Comparison of ENCODE assay signal across 8 cellular contexts in the genomic region with DNA sequence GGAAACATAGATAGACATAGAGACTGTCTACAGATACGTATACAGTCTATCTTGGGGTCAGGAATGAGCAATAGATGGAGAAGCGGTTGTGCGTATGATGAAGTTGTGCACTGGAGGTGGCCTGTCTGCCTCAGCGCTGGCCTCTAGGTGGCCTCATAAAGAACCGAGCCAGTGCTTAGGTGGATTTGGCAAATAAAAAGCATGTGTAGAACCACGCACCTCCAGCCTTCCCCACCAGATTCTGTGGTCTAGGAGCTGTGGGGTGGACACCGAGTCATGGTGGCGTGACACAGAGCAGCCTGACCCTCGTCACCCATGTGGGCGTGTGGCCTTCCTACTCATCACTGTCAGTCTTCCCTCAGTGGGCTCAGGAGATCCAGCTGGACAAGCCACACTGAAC. TPM values are rescaled to one million over a fixed set of nuclear protein-coding genes. Genes with fewer than 3 reads are reported as not detected.
DNase-seq lines count a peak whose midpoint lies in the region; ATAC-seq and TF ChIP-seq lines count a peak whose summit lies in the region.

No MANE protein-coding gene starts in this region.

- POLR2A ChIA-PET in WTC11 (lab: Charles Lee) = no interaction called here

- H4K20me1 ChIP-seq in Karpas-422 (ENCODE audit: insufficient read depth, low read depth, low read length) = peaks cover 20% of the 10 kb centered on the region

- H2AFZ ChIP-seq in Karpas-422 (ENCODE audit: low read length) = no peak overlapping the region

- no peak overlapping the region for H3K4me3 Mint-ChIP-seq in WTC11

- TF ChIP-seq CTCF in AG09309 (IDR thresholded peaks at IDR 0.05; ENCODE audit: control insufficient read depth, insufficient read depth, low read depth, low read length, missing control alignments) (peak; percentile 47), GM13977 (IDR thresholded peaks at IDR 0.05; ENCODE audit: extremely low read depth, insufficient read depth, missing control alignments) (peak; percentile 48), WTC11 (IDR thresholded peaks at IDR 0.05) (no peak), fibroblast of villous mesenchyme (IDR thresholded peaks at IDR 0.05; ENCODE audit: insufficient read depth, low read depth, low read length) (peak; percentile 54)

- no peak overlapping the region for H3K4me3 ChIP-seq in AG09309 (ENCODE audit: control insufficient read depth, low read depth, low read length)
- no peak overlapping the region for H3K4me3 ChIP-seq in fibroblast of villous mesenchyme (ENCODE audit: low read depth, low read length)
- no peak overlapping the region for H3K4me3 ChIP-seq in Karpas-422 (ENCODE audit: low read length)

- H3K9me3 ChIP-seq in Karpas-422 (ENCODE audit: low read length) = no peaks in the 10 kb centered on the region

- H3K27me3 ChIP-seq in Karpas-422 (ENCODE audit: low read length) = no peaks in the 10 kb centered on the region

- ATAC-seq in WTC11 = peak; percentile 25; the same call in 1 of the 2 replicates
- no peak for ATAC-seq in HG03432 (IDR thresholded peaks at IDR 0.05; ENCODE audit: unreplicated experiment)

- H3K4me1 ChIP-seq in Karpas-422 (ENCODE audit: low read length) = no peaks in the 10 kb centered on the region

- H3K27ac Mint-ChIP-seq in WTC11 = peak overlapping the region; percentile 27; the same call in 1 of the 2 replicates

- H3K36me3 ChIP-seq in Karpas-422 (ENCODE audit: insufficient read depth, low read length) = no peaks in the 10 kb centered on the region

- H3K4me1 Mint-ChIP-seq in WTC11 = peaks cover 13% of the 10 kb centered on the region

- no peak overlapping the region for H3K9ac ChIP-seq in Karpas-422 (ENCODE audit: low read length)

- H3K27me3 Mint-ChIP-seq in WTC11 (ENCODE audit: low read depth) = no peaks in the 10 kb centered on the region

- no peaks in the 10 kb centered on the region for H3K9me3 Mint-ChIP-seq in WTC11

- in situ Hi-C loops in GM13977 (cut with MboI; ENCODE audit: low pct_unique_long_range_greater_than_20kb, low sequenced_read_pairs, unreplicated experiment) = no loop called here

- H3K27ac ChIP-seq in Karpas-422 (ENCODE audit: low read length) = no peak overlapping the region

- H3K79me2 ChIP-seq in Karpas-422 (ENCODE audit: low read length) = peaks cover 23% of the 10 kb centered on the region

- DNase-seq in AG09309 (ENCODE audit: low read depth) = no peak
- DNase-seq in GM13977 (ENCODE audit: low spot score) = peak; percentile 41
- no peak for DNase-seq in WTC11 (ENCODE audit: low spot score)
- DNase-seq in fibroblast of villous mesenchyme (ENCODE audit: low read depth) = peak; percentile 56
- DNase-seq in stimulated activated CD8-positive, alpha-beta memory T cell treated with anti-CD3 and anti-CD28 coated beads, Interleukin-2, amount 100 ng/mL, for 48 hours (ENCODE audit: low read depth in 2 of 2) = peak; percentile 12 to 48
- DNase-seq in Karpas-422 = no peak
- no peak for DNase-seq in GOT3 (lab: John Stamatoyannopoulos, UW)

- H3K36me3 Mint-ChIP-seq in WTC11 = peaks cover 8% of the 10 kb centered on the region

- H3K4me2 ChIP-seq in Karpas-422 (ENCODE audit: low read depth, low read length, poor library complexity, severe bottlenecking) = no peak overlapping the region

- CTCF ChIA-PET in WTC11 (lab: Charles Lee) = interaction anchor here (0.6 to 1.9 kb wide), 11 partner anchors 8 to 161 kb away, joined by 3 to 11 read pairs (median 5); no protein-coding TSS in a partner anchor

- H3K9me2 ChIP-seq in Karpas-422 (replicated peaks; ENCODE audit: insufficient read depth, low read length) = no peaks in the 10 kb centered on the region

TF ChIP-seq in WTC11, 78 proteins besides CTCF, POLR2A, EP300 and RAD21:
- TF ChIP-seq SOX15 (CRISPR knock-in tag; IDR thresholded peaks at IDR 0.05) = no peak
- TF ChIP-seq SP1 (CRISPR knock-in tag; conservative IDR thresholded peaks at IDR 0.05) = no peak
- TF ChIP-seq USF1 (CRISPR knock-in tag; IDR thresholded peaks at IDR 0.05) = no peak
TF ChIP-seq in WTC11: peak in this region for 0.

RNA-seq across cellular contexts. Expression of gene PGS1, which starts 34.0 kb away (rescaled TPM):
- total RNA-seq in WTC11 (2021) (45.4 to 51.4 TPM (median 47.0 TPM) in 3 replicates), fibroblast of villous mesenchyme (30.9 and 35.4 TPM in 2 replicates)
- total RNA-seq in Karpas-422 (2014; rRNA removed; shearing (Covaris generic); ENCODE audit: low replicate concordance) = 15.9 and 33.3 TPM in 2 replicates

RNA-seq across cellular contexts. Expression of gene SOCS3, which starts 52.5 kb away (rescaled TPM):
- total RNA-seq in WTC11 (2021) = 23.8 to 24.6 TPM (median 24.2 TPM) in 3 replicates
- total RNA-seq in fibroblast of villous mesenchyme = 59.6 and 70.0 TPM in 2 replicates
- total RNA-seq in Karpas-422 (2014; rRNA removed; shearing (Covaris generic); ENCODE audit: low replicate concordance) = not detected in 2 replicates

Comparison
In these comparisons a context has a peak if more than half of its experiments do, and no peak if none do; other contexts are left out.
1. DNase-seq: peak in GM13977 (single experiment), fibroblast of villous mesenchyme (single experiment) and stimulated activated CD8-positive, alpha-beta memory T cell treated with anti-CD3 and anti-CD28 coated beads, Interleukin-2, amount 100 ng/mL, for 48 hours (2 of 2); none in AG09309 (single experiment), WTC11 (single experiment), Karpas-422 (single experiment) and GOT3 (single experiment).
2. RNA of gene SOCS3, which starts 52.5 kb away (total RNA-seq): 59.6 to 70.0 TPM in fibroblast of villous mesenchyme and 23.8 to 24.6 TPM in WTC11; not detected in Karpas-422; every median in the first group is over 10 times any median in the second.